ENCODE assay signal across 9 cellular contexts in the genomic region with DNA sequence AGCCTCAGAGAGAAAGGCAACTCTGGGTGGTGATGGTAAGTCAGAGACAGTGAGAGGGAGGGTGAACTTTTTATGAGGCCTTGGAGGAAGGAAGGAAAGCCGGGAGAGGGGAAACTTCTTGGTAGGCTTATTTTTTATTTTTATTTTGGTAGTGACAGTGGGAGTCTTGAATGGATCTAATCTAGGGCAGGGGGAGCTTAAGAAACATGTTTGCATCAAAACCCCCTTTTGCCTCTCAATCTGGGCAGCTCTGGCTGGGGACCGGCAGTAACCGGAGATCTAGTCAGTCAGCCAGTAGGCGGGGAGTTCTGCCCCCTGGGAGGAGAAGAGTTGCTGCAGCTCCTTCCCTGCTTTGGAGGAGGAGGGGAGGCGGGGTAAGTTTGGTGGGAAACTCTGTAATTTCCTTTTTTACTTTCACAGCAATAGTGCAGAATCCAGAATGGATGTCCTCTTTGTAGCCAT. TPM values are rescaled to one million over a fixed set of nuclear protein-coding genes. Genes with fewer than 3 reads are reported as not detected.
DNase-seq lines count a peak whose midpoint lies in the region; ATAC-seq and TF ChIP-seq lines count a peak whose summit lies in the region.
"Had no signal": no experiment of that assay in that cellular context is flagged by ENCODE, and none has a peak within 500 bp of the region (broad histone marks: within the 10 kb centered on the region; RNA-seq: fewer than 3 reads in every experiment).

A gene (plus strand): TSS at position 412 of the 462 bp plus-strand sequence. CDS start 28 bp downstream, at position 440.

- CTCF ChIA-PET in CD8-positive, alpha-beta T cell (lab: Charles Lee) = interaction anchor here (1.3 to 4.2 kb wide), 3 partner anchors 9 to 16 kb away, joined by 3 to 24 read pairs (median 7); a partner anchor contains a TSS

- intact Hi-C loops in CD8-positive, alpha-beta T cell (cut with DNase I, micrococcal nuclease) = no loop called here

- peak within 1 kb of the TSS; percentile 64; the same call in 1 of the 2 replicates for H3K9ac ChIP-seq in HUES64 (ENCODE audit: low read depth, low read length)

- peak; percentile 29 for TF ChIP-seq CTCF in astrocyte of the spinal cord (IDR thresholded peaks at IDR 0.05; ENCODE audit: low read depth, low read length)
- no peak for TF ChIP-seq CTCF in CD8-positive, alpha-beta T cell (IDR thresholded peaks at IDR 0.05)

- H3K27me3 ChIP-seq in HUES64 (ENCODE audit: insufficient read depth, low read length) = no peaks in the 10 kb centered on the region
- no peaks in the 10 kb centered on the region for H3K27me3 ChIP-seq in CD8-positive, alpha-beta T cell (ENCODE audit: insufficient read depth, low read length)

- POLR2A ChIA-PET in CD8-positive, alpha-beta T cell (lab: Charles Lee) = interaction anchor here (0.9 kb wide), 1 partner anchor 85 kb away, joined by 4 read pairs; no protein-coding TSS in a partner anchor

- H3K9me3 ChIP-seq in HUES64 (ENCODE audit: insufficient read depth, low read depth, low read length) = no peaks in the 10 kb centered on the region
- no peaks in the 10 kb centered on the region for H3K9me3 ChIP-seq in iPS-18c (ENCODE audit: control insufficient read depth, insufficient read depth, low read length)
- H3K9me3 ChIP-seq in CD8-positive, alpha-beta T cell (ENCODE audit: low read length) = no peaks in the 10 kb centered on the region

- H3K4me1 ChIP-seq in HUES64 (ENCODE audit: insufficient read depth, low read length) = peaks cover 18% of the 10 kb centered on the region
- H3K4me1 ChIP-seq in CD8-positive, alpha-beta T cell (ENCODE audit: insufficient read depth, low read length) = peaks cover 12% of the 10 kb centered on the region

- H3K27ac ChIP-seq in HUES64 (ENCODE audit: low read depth, low read length) (peak within 1 kb of the TSS; percentile 36; the same call in 1 of the 2 replicates), temporal lobe (ENCODE audit: low read depth, low read length) (peak within 1 kb of the TSS; percentile 65)
- H3K27ac ChIP-seq in CD8-positive, alpha-beta T cell (ENCODE audit: low read depth, low read length) = no peak within 1 kb of the TSS

- peaks cover 25% of the 10 kb centered on the region for H3K36me3 Mint-ChIP-seq in CD8-positive, alpha-beta T cell

- WGBS in HUES64 = 6% methylated on average over 4 of the region's 5 CpGs

- H3K4me3 ChIP-seq in HUES64 (ENCODE audit: low read length) (peak within 1 kb of the TSS; percentile 54), astrocyte of the spinal cord (ENCODE audit: low read depth, low read length) (peak within 1 kb of the TSS; percentile 52), iPS-18c (ENCODE audit: insufficient read depth, low read depth, low read length) (peak within 1 kb of the TSS; percentile 34; the same call in 1 of the 2 replicates)
- no peak within 1 kb of the TSS for H3K4me3 ChIP-seq in CD8-positive, alpha-beta T cell (ENCODE audit: low read depth, low read length)

- DNase-seq in astrocyte of the spinal cord (ENCODE audit: low read depth, low spot score) (peak; percentile 76), SKM-1 (lab: John Stamatoyannopoulos, UW; ENCODE audit: unreplicated experiment) (no peak)
- no peak for DNase-seq in stimulated activated CD4-positive, alpha-beta T cell treated with anti-CD3 and anti-CD28 coated beads, Interleukin-4, amount 100 ng/mL, for 24 hours
- DNase-seq in CD8-positive, alpha-beta T cell = no peak

- no peaks in the 10 kb centered on the region for H3K27me3 Mint-ChIP-seq in CD8-positive, alpha-beta T cell (ENCODE audit: low read depth)
- H3K27me3 Mint-ChIP-seq: activated naive CD8-positive, alpha-beta T cell had no signal

- in situ Hi-C loops in astrocyte of the spinal cord (cut with HindIII; ENCODE audit: low sequenced_read_pairs) = no loop called here

- H3K27ac Mint-ChIP-seq in CD8-positive, alpha-beta T cell = no peak within 1 kb of the TSS
- H3K27ac Mint-ChIP-seq: activated naive CD8-positive, alpha-beta T cell had no signal

- ATAC-seq in CD8-positive, alpha-beta T cell = no peak
- no peak for ATAC-seq in HG03378 (IDR thresholded peaks at IDR 0.05; ENCODE audit: unreplicated experiment)

- H3K9me3 Mint-ChIP-seq in CD8-positive, alpha-beta T cell = no peaks in the 10 kb centered on the region

- H3K4me1 Mint-ChIP-seq in CD8-positive, alpha-beta T cell (ENCODE audit: low read depth) = peaks cover 17% of the 10 kb centered on the region

- H3K4me3 Mint-ChIP-seq in CD8-positive, alpha-beta T cell = no peak within 1 kb of the TSS
- H3K4me3 Mint-ChIP-seq: activated naive CD8-positive, alpha-beta T cell had no signal

- peaks cover 10% of the 10 kb centered on the region for H3K36me3 ChIP-seq in HUES64 (ENCODE audit: insufficient read depth, low read length)
- H3K36me3 ChIP-seq in CD8-positive, alpha-beta T cell (ENCODE audit: insufficient read depth, low read length) = no peaks in the 10 kb centered on the region

RNA-seq across cellular contexts. Expression of the gene that starts here (rescaled TPM):
- 15.6 TPM for polyA plus RNA-seq in HUES64 (2013, experiment 1 of 2)
- 21.0 TPM for polyA plus RNA-seq in HUES64 (2013, experiment 2 of 2)
- 4.7 TPM for total RNA-seq in temporal lobe
- 1 to 10 TPM; 2.6 to 5.7 TPM for total RNA-seq in CD8-positive, alpha-beta T cell
